Comparison of ENCODE assay signal across 14 cellular contexts in the genomic region with DNA sequence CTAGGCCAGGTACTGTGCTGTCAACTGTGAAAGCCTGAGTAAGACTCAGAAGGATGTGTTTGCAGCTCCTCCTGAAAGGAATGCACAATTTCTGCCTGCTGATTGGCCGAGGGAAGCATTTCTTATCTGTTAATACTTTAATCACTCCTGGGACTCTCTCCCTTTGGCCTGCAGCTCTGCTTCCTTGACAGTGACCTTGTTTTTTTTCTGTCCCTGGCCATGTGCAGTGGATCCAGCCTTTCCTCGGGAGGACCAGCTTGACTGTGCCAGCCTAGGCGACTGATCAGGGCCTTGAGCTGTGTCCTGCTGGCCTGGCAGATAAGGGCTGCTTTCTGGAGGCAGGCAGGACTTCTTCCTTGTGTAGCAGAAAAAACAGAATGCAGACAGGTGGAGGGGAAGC. TPM values are rescaled to one million over a fixed set of nuclear protein-coding genes. Genes with fewer than 3 reads are reported as not detected.
DNase-seq lines count a peak whose midpoint lies in the region; ATAC-seq and TF ChIP-seq lines count a peak whose summit lies in the region.
"Had no signal": no experiment of that assay in that cellular context is flagged by ENCODE, and none has a peak within 500 bp of the region (broad histone marks: within the 10 kb centered on the region; RNA-seq: fewer than 3 reads in every experiment).

No MANE protein-coding gene starts in this region.

- H3K4me2 ChIP-seq in mesenchymal stem cell (ENCODE audit: low read length, poor library complexity, severe bottlenecking): no peak overlapping the region

- H3K4me1 ChIP-seq in mesenchymal stem cell (ENCODE audit: control insufficient read depth, insufficient read depth, low read depth, low read length): peaks cover 2% of the 10 kb centered on the region

- peak overlapping the region in 1 of 2 experiments; percentile 67 for H3K14ac ChIP-seq in mesenchymal stem cell (ENCODE audit: low read length in 2 of 2)

- intact Hi-C loops in dorsolateral prefrontal cortex (cut with DNase I): no loop called here

- H2BK15ac ChIP-seq in mesenchymal stem cell (ENCODE audit: low read depth, poor library complexity, severe bottlenecking): no peak overlapping the region

- H2AK5ac ChIP-seq in mesenchymal stem cell (ENCODE audit: low read length, severe bottlenecking): no peak overlapping the region

- H2BK12ac ChIP-seq in mesenchymal stem cell (ENCODE audit: low read length in 2 of 2): no peak overlapping the region

- ATAC-seq in GM19023 (IDR thresholded peaks at IDR 0.05; ENCODE audit: unreplicated experiment): no peak
- ATAC-seq: stimulated activated naive B cell treated with anti-CD40 and anti-IgM and Interleukin-4, amounts not matched to agents 10 μg/mL and 1 μg/mL and 100 μg/mL, for 72 hours; T-helper 17 cell had no signal

- peak; percentile 46 for DNase-seq in NCI-H82 treated with DMSO at 0.1 percent for 48 hours (lab: John Stamatoyannopoulos, UW; ENCODE audit: unreplicated experiment)
- DNase-seq in dorsolateral prefrontal cortex: peak in 1 of 10 donors; percentile 88
- no peak for DNase-seq in mesenchymal stem cell
- no peak for DNase-seq in NCI-H526 treated with DMSO at 0.1 percent for 48 hours (lab: John Stamatoyannopoulos, UW)
- DNase-seq in NCI-H774 (lab: John Stamatoyannopoulos, UW): no peak
- DNase-seq: activated CD4-positive, alpha-beta T cell treated with anti-CD3 and anti-CD28 coated beads, Interleukin-2, amount 50 U/mL, for 48 hours; activated gamma-delta T cell treated with Interleukin-2 at 50 U/mL for 16 hours; NCI-H2171 treated with DMSO at 0.1 percent for 48 hours; stimulated activated CD4-positive, alpha-beta T cell treated with anti-CD3 and anti-CD28 coated beads, Interleukin-4, amount 100 ng/mL, for 24 hours; stimulated activated naive B cell treated with anti-CD40 and anti-IgM and Interleukin-4, amounts not matched to agents 10 μg/mL and 1 μg/mL and 100 μg/mL, for 72 hours; T-helper 17 cell had no signal

- no peak overlapping the region for H4K8ac ChIP-seq in mesenchymal stem cell (ENCODE audit: low read length)

- no peak overlapping the region for H3K4ac ChIP-seq in mesenchymal stem cell (ENCODE audit: low read depth in 1 of 2, low read length in 2 of 2)

- no peak overlapping the region for H2BK5ac ChIP-seq in mesenchymal stem cell (ENCODE audit: low read depth, low read length, poor library complexity, severe bottlenecking)

- H4K91ac ChIP-seq in mesenchymal stem cell (ENCODE audit: low read length): no peak overlapping the region

- H3K27ac ChIP-seq in dorsolateral prefrontal cortex (peak overlapping the region in 58 of 59 donors; percentile 11 to 95 (median 80)), mesenchymal stem cell (ENCODE audit: low read length, poor library complexity, severe bottlenecking) (no peak overlapping the region), temporal lobe (ENCODE audit: low read depth, low read length) (peak overlapping the region; percentile 87)

- no peaks in the 10 kb centered on the region for H3K9me3 ChIP-seq in mesenchymal stem cell (ENCODE audit: control insufficient read depth, low read length)

- no peak for TF ChIP-seq CTCF in dorsolateral prefrontal cortex (IDR thresholded peaks at IDR 0.05 in 54 of 56, conservative IDR thresholded peaks at IDR 0.05 in 2 of 56; ENCODE audit: low read depth in 1 of 56, partially characterized antibody in 56 of 56)

- H3K36me3 ChIP-seq in mesenchymal stem cell (ENCODE audit: control insufficient read depth in 1 of 2, insufficient read depth in 2 of 2, low read depth in 1 of 2, low read length in 2 of 2): no peaks in the 10 kb centered on the region

- H3K18ac ChIP-seq in mesenchymal stem cell (ENCODE audit: low read depth in 1 of 2, low read length in 2 of 2): no peak overlapping the region

- H3K79me1 ChIP-seq in mesenchymal stem cell (replicated peaks; ENCODE audit: low read length, poor library complexity, severe bottlenecking): no peaks in the 10 kb centered on the region

- H2AFZ ChIP-seq in mesenchymal stem cell (ENCODE audit: low read depth, low read length): no peak overlapping the region

- no peak overlapping the region for H2BK120ac ChIP-seq in mesenchymal stem cell (ENCODE audit: low read depth, low read length)

- 69% methylated on average over 3 of the region's 3 CpGs for WGBS in mesenchymal stem cell

- no peak overlapping the region for H3K23ac ChIP-seq in mesenchymal stem cell (ENCODE audit: low read length in 2 of 2)

- H3K4me3 ChIP-seq in dorsolateral prefrontal cortex: peak overlapping the region in 1 of 59 donors; percentile 34
- no peak overlapping the region for H3K4me3 ChIP-seq in mesenchymal stem cell (ENCODE audit: insufficient read depth in 1 of 2, low read depth in 1 of 2, low read length in 2 of 2)

- peak overlapping the region; percentile 12 for H3K9ac ChIP-seq in mesenchymal stem cell (ENCODE audit: low read length)

- H3K27me3 ChIP-seq in dorsolateral prefrontal cortex (no peaks in the 10 kb centered on the region), mesenchymal stem cell (ENCODE audit: control insufficient read depth in 1 of 2, insufficient read depth in 1 of 2, low read length in 2 of 2) (no peaks in the 10 kb centered on the region)

RNA-seq across cellular contexts. Expression of gene RNF144A, which starts 10.0 kb away (rescaled TPM):
- total RNA-seq in dorsolateral prefrontal cortex (100 to 1,000 TPM in 23 of 120 experiments, 10 to 100 TPM in 97; 49.5 to 144 (median 83.6) TPM), temporal lobe (36.9 TPM)
- polyA plus RNA-seq in mesenchymal stem cell (2013, experiment 1 of 2): 9.0 TPM
- 9.1 TPM for polyA plus RNA-seq in mesenchymal stem cell (2013, experiment 2 of 2)

RNA-seq across cellular contexts. Expression of gene RSAD2, which starts 49.6 kb away (rescaled TPM):
- total RNA-seq in dorsolateral prefrontal cortex: 10 to 100 TPM in 27 of 120 experiments, 1 to 10 TPM in 93; 2.4 to 51.2 (median 7.7) TPM
- 0.32 TPM for polyA plus RNA-seq in mesenchymal stem cell (2013, experiment 1 of 2)
- polyA plus RNA-seq in mesenchymal stem cell (2013, experiment 2 of 2): 0.21 TPM
- 2.0 TPM for total RNA-seq in temporal lobe
- total RNA-seq: HT1080 had no signal
